In the genomic region with DNA sequence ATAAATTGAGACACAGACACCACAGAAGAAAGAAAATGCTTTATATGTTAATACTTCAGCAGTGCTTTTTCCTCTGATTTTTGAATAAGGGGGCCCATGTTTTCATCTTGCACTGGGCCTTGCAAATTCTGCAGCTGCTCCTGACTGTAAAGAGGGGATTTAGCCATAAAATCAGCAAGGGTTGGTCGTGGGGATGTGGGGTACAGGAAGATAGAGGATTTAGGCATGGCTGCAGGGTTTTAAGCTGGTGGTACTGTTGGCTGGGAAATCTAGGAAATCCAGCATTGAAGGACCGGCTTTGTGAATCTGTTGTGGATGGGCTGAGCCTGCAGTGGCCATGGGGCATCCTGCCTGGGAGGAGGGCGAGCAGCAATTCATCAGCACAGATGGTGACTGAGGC, we compare ENCODE assay signal across 3 cellular contexts. TPM values are rescaled to one million over a fixed set of nuclear protein-coding genes. Genes with fewer than 3 reads are reported as not detected.
"Had no signal": no experiment of that assay in that cellular context is flagged by ENCODE, and none has a peak within 500 bp of the region (broad histone marks: within the 10 kb centered on the region; RNA-seq: fewer than 3 reads in every experiment).

No MANE protein-coding gene starts in this region.

RNA-seq across cellular contexts. Expression of a gene that starts 2.1 kb away (rescaled TPM):
- total RNA-seq: GM23338, HT-29, IMR-90 had no signal
